Comparison of ENCODE assay signal across 21 cellular contexts in genomic region chr7:155424301-155425010, GRCh38. TPM values are rescaled to one million over a fixed set of nuclear protein-coding genes. Genes with fewer than 3 reads are reported as not detected.
DNase-seq lines count a peak whose midpoint lies in the region; ATAC-seq and TF ChIP-seq lines count a peak whose summit lies in the region.
"Had no signal": no experiment of that assay in that cellular context is flagged by ENCODE, and none has a peak within 500 bp of the region (broad histone marks: within the 10 kb centered on the region; RNA-seq: fewer than 3 reads in every experiment).

No MANE protein-coding gene starts in this region.

- H3K4me1 ChIP-seq in lower lobe of right lung = no peaks in the 10 kb centered on the region
- H3K4me1 ChIP-seq in uterus = no peaks in the 10 kb centered on the region
- H3K4me1 ChIP-seq: Caco-2 had no signal

- no peak for ATAC-seq in lower lobe of right lung
- no peak for ATAC-seq in HG03439 (IDR thresholded peaks at IDR 0.05; ENCODE audit: unreplicated experiment)
- ATAC-seq: CD8-positive, alpha-beta T cell; GM12878; GM23338 had no signal

- no peak overlapping the region for H3K4me3 Mint-ChIP-seq in chondrocyte (ENCODE audit: unreplicated experiment)
- H3K4me3 Mint-ChIP-seq: CD4-positive, CD25-positive, alpha-beta regulatory T cell; CD8-positive, alpha-beta T cell; GM23338 had no signal

- peak; percentile 25 for DNase-seq in H7
- peak; percentile 69 for DNase-seq in chondrocyte (ENCODE audit: low spot score)
- peak; percentile 17 for DNase-seq in lower lobe of right lung
- DNase-seq in retina = peak; percentile 10
- DNase-seq in DMS53 (lab: John Stamatoyannopoulos, UW) = no peak
- no peak for DNase-seq in uterus
- DNase-seq in kidney glomerular epithelial cell (lab: John Stamatoyannopoulos, UW) = no peak
- DNase-seq: C1 segment of cervical spinal cord; Caco-2; CD4-positive, CD25-positive, alpha-beta regulatory T cell; CD8-positive, alpha-beta T cell; DMS153; DMS79; EL; GDM1; HCEC 1CT had no signal

- no peaks in the 10 kb centered on the region for H3K4me1 Mint-ChIP-seq in chondrocyte (ENCODE audit: low read depth)
- H3K4me1 Mint-ChIP-seq: CD4-positive, CD25-positive, alpha-beta regulatory T cell; GM23338 had no signal

- no peaks in the 10 kb centered on the region for H3K36me3 Mint-ChIP-seq in chondrocyte (ENCODE audit: low read depth)
- H3K36me3 Mint-ChIP-seq: CD4-positive, CD25-positive, alpha-beta regulatory T cell; CD8-positive, alpha-beta T cell had no signal

- intact Hi-C loops in lower lobe of right lung (cut with DNase I) (no loop called here), uterus (cut with DNase I; ENCODE audit: low total_unique reads) (no loop called here)

- H3K9me3 ChIP-seq in lower lobe of right lung (no peaks in the 10 kb centered on the region), uterus (no peaks in the 10 kb centered on the region)
- H3K9me3 ChIP-seq: Caco-2 had no signal

- H3K27me3 ChIP-seq in H7 (ENCODE audit: control insufficient read depth, insufficient read depth, low read length) = no peaks in the 10 kb centered on the region
- H3K27me3 ChIP-seq in lower lobe of right lung (ENCODE audit: low read depth) = peaks cover 40% of the 10 kb centered on the region
- no peaks in the 10 kb centered on the region for H3K27me3 ChIP-seq in uterus

- H3K36me3 ChIP-seq in H7 (replicated peaks; ENCODE audit: control insufficient read depth, insufficient read depth, low read length) (no peaks in the 10 kb centered on the region), lower lobe of right lung (no peaks in the 10 kb centered on the region), uterus (no peaks in the 10 kb centered on the region)

- H3K4me3 ChIP-seq in H7 (ENCODE audit: insufficient read depth, low read depth, low read length) = no peak overlapping the region
- no peak overlapping the region for H3K4me3 ChIP-seq in lower lobe of right lung
- no peak overlapping the region for H3K4me3 ChIP-seq in uterus
- H3K4me3 ChIP-seq: GM12878, GM23338 had no signal

- H3K27ac ChIP-seq in lower lobe of right lung = no peak overlapping the region
- no peak overlapping the region for H3K27ac ChIP-seq in uterus

- TF ChIP-seq POLR2A in uterus (IDR thresholded peaks at IDR 0.05) = no peak

- no peak overlapping the region for H3K27ac Mint-ChIP-seq in chondrocyte (ENCODE audit: unreplicated experiment)
- H3K27ac Mint-ChIP-seq: CD4-positive, CD25-positive, alpha-beta regulatory T cell; CD8-positive, alpha-beta T cell; GM23338 had no signal

- no peak for TF ChIP-seq CTCF in chondrocyte (IDR thresholded peaks at IDR 0.05)
- TF ChIP-seq CTCF in lower lobe of right lung (IDR thresholded peaks at IDR 0.05) = no peak
- TF ChIP-seq CTCF in uterus (IDR thresholded peaks at IDR 0.05) = no peak

- peaks cover 63% of the 10 kb centered on the region for H3K27me3 Mint-ChIP-seq in chondrocyte (ENCODE audit: low read depth)
- H3K27me3 Mint-ChIP-seq: CD4-positive, CD25-positive, alpha-beta regulatory T cell had no signal

- H3K9me3 Mint-ChIP-seq in chondrocyte (ENCODE audit: low read depth) = peaks cover 6% of the 10 kb centered on the region
- H3K9me3 Mint-ChIP-seq: CD4-positive, CD25-positive, alpha-beta regulatory T cell; CD8-positive, alpha-beta T cell; GM23338 had no signal

RNA-seq across cellular contexts. Expression of gene EN2, which starts 33.5 kb away (rescaled TPM):
- 0.04 TPM in 1 of 2 replicates, not detected in the other for total RNA-seq in H7 (2014; rRNA removed; shearing (Covaris generic))
- total RNA-seq in chondrocyte (0.15 to 0.99 TPM (median 0.15 TPM) in 3 replicates), lower lobe of right lung (not detected), uterus (1 to 10 TPM in 1 of 4 donors, under 1 TPM in 1, not detected in 2; 0.15 to 2.1 TPM)
- total RNA-seq: A172; A673; CD4-positive, CD25-positive, alpha-beta regulatory T cell; CD8-positive, alpha-beta T cell; GM12878; GM23338 had no signal

Comparison
In these comparisons a context has a peak if more than half of its experiments do, and no peak if none do; other contexts are left out.
1. DNase-seq: peak in H7 (single experiment), chondrocyte (single experiment), lower lobe of right lung (single experiment) and retina (single experiment); none in DMS53 (single experiment), uterus (0 of 2) and kidney glomerular epithelial cell (single experiment).